Comparison of ENCODE assay signal across 18 cellular contexts in the genomic region with DNA sequence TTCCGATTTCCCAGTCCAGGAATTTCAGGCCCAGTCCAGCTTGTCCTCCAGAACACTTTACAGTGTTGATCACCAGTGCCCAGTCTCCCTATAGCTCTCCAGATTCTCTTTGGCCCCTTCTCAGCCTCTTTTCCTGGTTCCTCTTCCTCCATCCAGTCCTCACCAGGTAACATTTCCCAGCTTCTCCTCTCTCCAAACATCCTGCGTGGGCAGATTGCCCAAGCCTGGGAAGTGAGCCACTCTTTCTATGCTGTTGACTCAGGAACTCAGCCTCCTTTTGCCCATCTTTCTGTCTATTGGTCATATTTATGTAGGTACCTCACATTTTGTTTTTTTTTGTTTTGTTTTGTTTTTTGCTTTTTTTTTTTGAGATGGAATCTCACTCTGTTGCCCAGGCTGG.
"Had no signal": no experiment of that assay in that cellular context is flagged by ENCODE, and none has a peak within 500 bp of the region (broad histone marks: within the 10 kb centered on the region; RNA-seq: fewer than 3 reads in every experiment).

No MANE protein-coding gene starts in this region.

- DNase-seq: activated CD4-positive, alpha-beta T cell treated with anti-CD3 and anti-CD28 coated beads, Interleukin-2, amount 10 ng/mL, durations not matched to agents 7 days and 5 days; activated CD8-positive, alpha-beta memory T cell treated with anti-CD3 and anti-CD28 coated beads, Interleukin-2, amount 10 ng/mL, durations not matched to agents 7 days and 5 days; activated CD8-positive, alpha-beta T cell treated with anti-CD3 and anti-CD28 coated beads for 36 hours; aorta; brain microvascular endothelial cell; naive B cell; stimulated activated CD4-positive, alpha-beta T cell treated with anti-CD3 and anti-CD28 coated beads, Interleukin-4, amount 100 ng/mL, for 24 hours; tibial artery had no signal

- H3K27ac Mint-ChIP-seq: activated CD4-positive, alpha-beta T cell treated with anti-CD3 and anti-CD28 coated beads, Interleukin-2, amount 10 ng/mL, durations not matched to agents 7 days and 5 days; activated CD8-positive, alpha-beta memory T cell treated with anti-CD3 and anti-CD28 coated beads, Interleukin-2, amount 10 ng/mL, durations not matched to agents 7 days and 5 days; activated CD8-positive, alpha-beta T cell treated with anti-CD3 and anti-CD28 coated beads for 36 hours; activated naive CD4-positive, alpha-beta T cell treated with anti-CD3 and anti-CD28 coated beads, Interleukin-2, amount 50 U/mL, for 72 hours; memory B cell; stimulated activated naive CD8-positive, alpha-beta T cell treated with anti-CD3 and anti-CD28 coated beads, Interleukin-15, Interleukin-2, amounts not matched to agents 100 ng/mL and 50 ng/mL, for 24 hours had no signal

- H3K4me3 ChIP-seq: coronary artery, neural progenitor cell, prostate gland, tibial artery had no signal

- ATAC-seq: activated CD4-positive, CD25-positive, alpha-beta regulatory T cell treated with anti-CD3 and anti-CD28 coated beads, Interleukin-2, amount 50 U/mL, for 24 hours; activated CD8-positive, alpha-beta memory T cell treated with anti-CD3 and anti-CD28 coated beads, Interleukin-2, amount 10 ng/mL, durations not matched to agents 7 days and 5 days; activated CD8-positive, alpha-beta T cell treated with anti-CD3 and anti-CD28 coated beads for 36 hours; activated naive CD4-positive, alpha-beta T cell treated with anti-CD3 and anti-CD28 coated beads, Interleukin-2, amount 50 U/mL, for 72 hours; SK-N-SH treated with all-trans-retinoic acid at 6 μM for 48 hours had no signal

- H2AFZ ChIP-seq: neural progenitor cell had no signal

- H3K9me3 ChIP-seq: prostate gland, tibial artery had no signal

- H3K36me3 ChIP-seq: brain microvascular endothelial cell, neural progenitor cell, prostate gland, tibial artery had no signal

- H3K4me1 Mint-ChIP-seq: activated CD4-positive, alpha-beta T cell treated with anti-CD3 and anti-CD28 coated beads, Interleukin-2, amount 10 ng/mL, durations not matched to agents 7 days and 5 days; activated CD8-positive, alpha-beta memory T cell treated with anti-CD3 and anti-CD28 coated beads, Interleukin-2, amount 10 ng/mL, durations not matched to agents 7 days and 5 days; memory B cell; naive B cell had no signal

- H3K4me1 ChIP-seq: prostate gland, tibial artery had no signal

- H3K27me3 ChIP-seq: brain microvascular endothelial cell, neural progenitor cell, tibial artery had no signal

- H3K27ac ChIP-seq: brain microvascular endothelial cell, coronary artery, epithelial cell of prostate, neural progenitor cell, prostate gland, tibial artery, VCaP had no signal

- H3K27me3 Mint-ChIP-seq: activated CD4-positive, alpha-beta T cell treated with anti-CD3 and anti-CD28 coated beads, Interleukin-2, amount 10 ng/mL, durations not matched to agents 7 days and 5 days; activated CD8-positive, alpha-beta memory T cell treated with anti-CD3 and anti-CD28 coated beads, Interleukin-2, amount 10 ng/mL, durations not matched to agents 7 days and 5 days; activated CD8-positive, alpha-beta T cell treated with anti-CD3 and anti-CD28 coated beads for 36 hours; stimulated activated naive CD8-positive, alpha-beta T cell treated with anti-CD3 and anti-CD28 coated beads, Interleukin-15, Interleukin-2, amounts not matched to agents 100 ng/mL and 50 ng/mL, for 24 hours had no signal

- H3K9me3 Mint-ChIP-seq: activated CD4-positive, alpha-beta T cell treated with anti-CD3 and anti-CD28 coated beads, Interleukin-2, amount 10 ng/mL, durations not matched to agents 7 days and 5 days had no signal

- H3K36me3 Mint-ChIP-seq: activated CD8-positive, alpha-beta memory T cell treated with anti-CD3 and anti-CD28 coated beads, Interleukin-2, amount 10 ng/mL, durations not matched to agents 7 days and 5 days; activated naive CD4-positive, alpha-beta T cell treated with anti-CD3 and anti-CD28 coated beads, Interleukin-2, amount 50 U/mL, for 72 hours; memory B cell; naive B cell; neural progenitor cell had no signal

- H3K9ac ChIP-seq: neural progenitor cell had no signal

- H3K4me3 Mint-ChIP-seq: activated CD4-positive, alpha-beta T cell treated with anti-CD3 and anti-CD28 coated beads, Interleukin-2, amount 10 ng/mL, durations not matched to agents 7 days and 5 days; activated CD8-positive, alpha-beta memory T cell treated with anti-CD3 and anti-CD28 coated beads, Interleukin-2, amount 10 ng/mL, durations not matched to agents 7 days and 5 days; activated CD8-positive, alpha-beta T cell treated with anti-CD3 and anti-CD28 coated beads for 36 hours; memory B cell; naive B cell; neural progenitor cell; stimulated activated naive CD8-positive, alpha-beta T cell treated with anti-CD3 and anti-CD28 coated beads, Interleukin-15, Interleukin-2, amounts not matched to agents 100 ng/mL and 50 ng/mL, for 24 hours had no signal

- H3K4me2 ChIP-seq: neural progenitor cell had no signal
